In the genomic region with DNA sequence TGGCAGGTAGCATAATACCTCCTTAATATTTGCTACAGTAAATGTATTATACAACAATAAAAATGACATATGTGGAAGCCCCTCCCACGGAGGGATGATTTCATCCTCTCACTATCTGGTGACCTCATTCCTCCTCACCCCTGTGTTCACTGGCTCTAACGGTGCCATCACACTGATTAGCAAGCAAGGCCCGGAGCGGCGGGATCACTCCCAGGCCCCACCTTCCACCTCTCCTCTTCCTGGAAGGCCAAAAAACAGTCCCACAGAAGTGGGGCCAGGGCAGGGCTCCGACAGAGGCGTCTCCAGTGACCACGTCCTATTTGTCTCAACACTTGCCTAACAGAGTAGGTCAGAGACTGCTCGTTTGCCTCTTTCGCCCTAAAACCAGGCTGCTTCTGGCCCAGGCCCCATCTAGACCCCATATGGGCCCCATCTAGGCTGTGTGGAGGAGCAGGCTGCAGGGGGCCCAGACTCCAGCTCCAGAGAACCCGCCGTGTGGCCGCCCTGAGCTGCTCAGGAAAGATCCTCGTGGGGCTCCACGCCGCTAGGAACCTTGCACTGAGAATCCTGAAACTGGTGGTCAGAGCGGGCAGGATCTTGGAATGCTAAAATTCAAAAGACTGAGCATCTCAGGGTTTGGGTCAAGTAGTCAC, we compare ENCODE assay signal across 8 cellular contexts. TPM values are rescaled to one million over a fixed set of nuclear protein-coding genes. Genes with fewer than 3 reads are reported as not detected.
DNase-seq lines count a peak whose midpoint lies in the region; ATAC-seq and TF ChIP-seq lines count a peak whose summit lies in the region.

No MANE protein-coding gene starts in this region.

- CTCF ChIA-PET in mammary epithelial cell (lab: Charles Lee; ENCODE audit: low non-redundant PET) = no interaction called here

- no peaks in the 10 kb centered on the region for H3K79me2 ChIP-seq in mammary epithelial cell (ENCODE audit: insufficient read depth, low read length)

- no peak overlapping the region for H3K9ac ChIP-seq in mammary epithelial cell (ENCODE audit: insufficient read depth, low read length)
- H3K9ac ChIP-seq in muscle layer of colon (ENCODE audit: low read length) = no peak overlapping the region

- H3K4me2 ChIP-seq in mammary epithelial cell (ENCODE audit: insufficient read depth, low read depth, low read length) = no peak overlapping the region

- TF ChIP-seq CTCF in mammary epithelial cell (conservative IDR thresholded peaks at IDR 0.05 in 1 of 2, IDR thresholded peaks at IDR 0.05 in 1 of 2; ENCODE audit: extremely low read depth in 1 of 2, insufficient read depth in 1 of 2, low read depth in 1 of 2, low read length in 2 of 2) = no peak
- TF ChIP-seq CTCF in upper lobe of right lung (IDR thresholded peaks at IDR 0.05) = no peak
- TF ChIP-seq CTCF in GM20000 (IDR thresholded peaks at IDR 0.05; ENCODE audit: extremely low read depth, missing control alignments) = no peak

- no peaks in the 10 kb centered on the region for H4K20me1 ChIP-seq in mammary epithelial cell (ENCODE audit: insufficient read depth, low read length)

- BruUV-seq in mammary epithelial cell (replicated peaks; lab: Mats Ljungman, UMichigan) = no TSS peak

- intact Hi-C loops in mammary epithelial cell (cut with micrococcal nuclease) (no loop called here), upper lobe of right lung (cut with DNase I) (no loop called here)

- H3K4me1 ChIP-seq in mammary epithelial cell (ENCODE audit: insufficient read depth, low read length) = peaks cover 32% of the 10 kb centered on the region
- peaks cover 9% of the 10 kb centered on the region for H3K4me1 ChIP-seq in muscle layer of colon (ENCODE audit: insufficient read depth, low read length)
- H3K4me1 ChIP-seq in upper lobe of right lung = peaks cover 59% of the 10 kb centered on the region

- H3K27me3 ChIP-seq in mammary epithelial cell (ENCODE audit: insufficient read depth, low read length) = no peaks in the 10 kb centered on the region
- H3K27me3 ChIP-seq in muscle layer of colon (ENCODE audit: control insufficient read depth in 1 of 2, insufficient read depth in 2 of 2, low read length in 2 of 2) = no peaks in the 10 kb centered on the region
- H3K27me3 ChIP-seq in upper lobe of right lung = no peaks in the 10 kb centered on the region

- H3K4me3 ChIP-seq in mammary epithelial cell (replicated peaks in 1 of 3; ENCODE audit: insufficient read depth in 1 of 3, low read depth in 2 of 3, low read length in 3 of 3) (no peak overlapping the region), muscle layer of colon (ENCODE audit: low read depth in 1 of 2, low read length in 2 of 2) (no peak overlapping the region), upper lobe of right lung (peak overlapping the region; percentile 31)

- ATAC-seq in upper lobe of right lung (peak; percentile 28), GM21529 (IDR thresholded peaks at IDR 0.05; ENCODE audit: unreplicated experiment) (no peak), GM21528 (IDR thresholded peaks at IDR 0.05; ENCODE audit: low FRiP score, unreplicated experiment) (no peak)

- H2AFZ ChIP-seq in mammary epithelial cell (ENCODE audit: low read depth, low read length) = no peak overlapping the region

- H3K27ac ChIP-seq in mammary epithelial cell (ENCODE audit: insufficient read depth, low read depth, low read length) = no peak overlapping the region
- H3K27ac ChIP-seq in muscle layer of colon (ENCODE audit: low read depth, low read length) = peak overlapping the region; percentile 39
- peak overlapping the region; percentile 75 for H3K27ac ChIP-seq in upper lobe of right lung

- dilution Hi-C loops in mammary epithelial cell (cut with HindIII; ENCODE audit: low sequenced_read_pairs) = loop anchor here (5.0 kb wide), 2 partner anchors 38 to 68 kb away; a partner anchor contains a TSS

- H3K9me3 ChIP-seq in mammary epithelial cell (replicated peaks; ENCODE audit: insufficient read depth, low read length) (no peaks in the 10 kb centered on the region), muscle layer of colon (ENCODE audit: low read length) (no peaks in the 10 kb centered on the region), upper lobe of right lung (no peaks in the 10 kb centered on the region)

- in situ Hi-C loops in mammary epithelial cell (cut with MboI; ENCODE audit: low sequenced_read_pairs in 2 of 2) = loop anchor here in 1 of 2 donors (25.0 kb wide), 2 partner anchors 332 to 457 kb away; a partner anchor contains a TSS

- H3K36me3 ChIP-seq in mammary epithelial cell (ENCODE audit: insufficient read depth, low read length) (no peaks in the 10 kb centered on the region), muscle layer of colon (ENCODE audit: insufficient read depth, low read length) (no peaks in the 10 kb centered on the region), upper lobe of right lung (no peaks in the 10 kb centered on the region)

- DNase-seq in HCEC 1CT = peak; percentile 86
- DNase-seq in T1000 (lab: John Stamatoyannopoulos, UW) = peak; percentile 44
- peak; percentile 64 for DNase-seq in mammary epithelial cell
- peak; percentile 78 for DNase-seq in upper lobe of right lung
- DNase-seq in GM20000 (ENCODE audit: low spot score) = no peak

- WGBS in mammary epithelial cell (ENCODE audit: low coverage, missing lambda C conversion rate) = 44% methylated on average over 12 of the region's 17 CpGs

RNA-seq across cellular contexts. Expression of a gene that starts 3.7 kb away (rescaled TPM):
- total RNA-seq in mammary epithelial cell = under 1 TPM; 0.47 to 0.50 TPM
- polyA plus RNA-seq in mammary epithelial cell = 0.63 TPM
- polyA minus RNA-seq in mammary epithelial cell = not detected
- 31.9 TPM for total RNA-seq in upper lobe of right lung

RNA-seq across cellular contexts. Expression of a gene that starts 32.1 kb away (rescaled TPM):
- total RNA-seq in mammary epithelial cell = 1 to 10 TPM in 1 of 2 donors, not detected in 1; 1.0 TPM
- polyA plus RNA-seq in mammary epithelial cell = not detected
- polyA minus RNA-seq in mammary epithelial cell = not detected
- total RNA-seq in upper lobe of right lung = 43.8 TPM

Comparison
In these comparisons a context has a peak if more than half of its experiments do, and no peak if none do; other contexts are left out.
1. RNA of a gene that starts 3.7 kb away (total RNA-seq): 31.9 TPM in upper lobe of right lung (single experiment); 0.47 to 0.50 TPM in mammary epithelial cell; every median in the first group is over 10 times any median in the second.
2. RNA of a gene that starts 32.1 kb away (total RNA-seq): 43.8 TPM in upper lobe of right lung (single experiment); 1.0 TPM in mammary epithelial cell; every median in the first group is over 10 times any median in the second.